8 cellular contexts compared by ENCODE assay signal in genomic region chr3:150410311-150411105, GRCh38. TPM values are rescaled to one million over a fixed set of nuclear protein-coding genes. Genes with fewer than 3 reads are reported as not detected.
DNase-seq lines count a peak whose midpoint lies in the region; ATAC-seq and TF ChIP-seq lines count a peak whose summit lies in the region.

No MANE protein-coding gene starts in this region.

- H3K4me3 ChIP-seq in OCI-LY1 (ENCODE audit: low read depth, low read length, poor library complexity, severe bottlenecking) (peak overlapping the region; percentile 94), foreskin fibroblast (ENCODE audit: low read depth in 1 of 2, low read length in 2 of 2) (peak overlapping the region; percentile 68 to 94), uterus (peak overlapping the region; percentile 57 to 95)

- DNase-seq in AG20443 (ENCODE audit: low spot score) (peak; percentile 20), activated gamma-delta T cell treated with Interleukin-2 at 50 U/mL for 16 hours (peak; percentile 13), foreskin fibroblast (peak in 1 of 2 donors; percentile 53), nephron progenitor cell (peak; percentile 27), uterus (peak; percentile 26 to 28)

- H3K9me3 Mint-ChIP-seq in nephron progenitor cell: no peaks in the 10 kb centered on the region

- H3K4me3 Mint-ChIP-seq in nephron progenitor cell: peak overlapping the region; percentile 91

- H3K27ac ChIP-seq in OCI-LY1 (ENCODE audit: low read depth, low read length, poor library complexity, severe bottlenecking): no peak overlapping the region
- peak overlapping the region; percentile 99 to 100 for H3K27ac ChIP-seq in uterus

- H3K79me2 ChIP-seq in OCI-LY1 (ENCODE audit: insufficient read depth, low read length): peaks cover 62% of the 10 kb centered on the region

- H3K27me3 ChIP-seq in OCI-LY1 (ENCODE audit: insufficient read depth, low read length): no peaks in the 10 kb centered on the region
- no peaks in the 10 kb centered on the region for H3K27me3 ChIP-seq in uterus

- peak overlapping the region; percentile 88 for H3K27ac Mint-ChIP-seq in nephron progenitor cell

- H3K9me2 ChIP-seq in OCI-LY1 (ENCODE audit: low read depth, low read length): no peaks in the 10 kb centered on the region

- peaks cover 55% of the 10 kb centered on the region for H3K4me1 ChIP-seq in OCI-LY1 (ENCODE audit: insufficient read depth, low read length, severe bottlenecking)
- H3K4me1 ChIP-seq in uterus: peaks cover 0 to 3% of the 10 kb centered on the region in 2 donors

- H3K4me1 Mint-ChIP-seq in nephron progenitor cell: peaks cover 58% of the 10 kb centered on the region

- no peaks in the 10 kb centered on the region for H3K9me3 ChIP-seq in OCI-LY1 (ENCODE audit: low read length)
- no peaks in the 10 kb centered on the region for H3K9me3 ChIP-seq in uterus

- peak; percentile 2 for ATAC-seq in GM19438 (IDR thresholded peaks at IDR 0.05; ENCODE audit: low read depth, unreplicated experiment)
- no peak for ATAC-seq in GM21786 (IDR thresholded peaks at IDR 0.05; ENCODE audit: unreplicated experiment)

- H3K36me3 Mint-ChIP-seq in nephron progenitor cell (ENCODE audit: low read depth): peaks cover 21% of the 10 kb centered on the region

- H3K36me3 ChIP-seq in OCI-LY1 (ENCODE audit: insufficient read depth, low read length) (peaks cover 36% of the 10 kb centered on the region), uterus (no peaks in the 10 kb centered on the region)

- TF ChIP-seq CTCF in OCI-LY1 (IDR thresholded peaks at IDR 0.05; ENCODE audit: low read length): peak; percentile 5; the same call in 1 of the 2 replicates
- TF ChIP-seq CTCF in foreskin fibroblast (IDR thresholded peaks at IDR 0.05; ENCODE audit: low read depth, low read length): no peak
- peak; percentile 3 for TF ChIP-seq CTCF in nephron progenitor cell (IDR thresholded peaks at IDR 0.05)
- no peak for TF ChIP-seq CTCF in uterus (IDR thresholded peaks at IDR 0.05)

- H2AFZ ChIP-seq in OCI-LY1 (ENCODE audit: low read length): no peak overlapping the region

- H3K9ac ChIP-seq in OCI-LY1 (ENCODE audit: low read length): peak overlapping the region; percentile 77

- H4K20me1 ChIP-seq in OCI-LY1 (ENCODE audit: insufficient read depth, low read length): peaks cover 11% of the 10 kb centered on the region

- TF ChIP-seq POLR2A in uterus (IDR thresholded peaks at IDR 0.05): no peak

- intact Hi-C loops in uterus (cut with DNase I; ENCODE audit: low total_unique reads): no loop called here

- peaks cover 3% of the 10 kb centered on the region; the same call in 1 of the 2 replicates for H3F3A ChIP-seq in OCI-LY1 (ENCODE audit: insufficient read depth, low read length)

- peak overlapping the region; percentile 87 for H3K4me2 ChIP-seq in OCI-LY1 (ENCODE audit: low read length)

- peaks cover 5% of the 10 kb centered on the region for H3K27me3 Mint-ChIP-seq in nephron progenitor cell (ENCODE audit: low read depth, poor library complexity)

RNA-seq across cellular contexts. Expression of gene TSC22D2, which starts 2.4 kb away (rescaled TPM):
- total RNA-seq in uterus: 10 to 100 TPM; 11.8 to 60.5 (median 23.6) TPM

Comparison
In these comparisons a context has a peak if more than half of its experiments do, and no peak if none do; other contexts are left out.
1. CTCF ChIP-seq: peak in OCI-LY1 (single experiment) and nephron progenitor cell (single experiment); none in foreskin fibroblast (single experiment) and uterus (0 of 4).
2. Peak in every context shown above with its lines, with median percentiles within 50 percentile points of each other: H3K4me3 ChIP-seq.